Comparison of ENCODE assay signal across 19 cellular contexts in genomic region chr17:57971572-57971971, GRCh38. TPM values are rescaled to one million over a fixed set of nuclear protein-coding genes. Genes with fewer than 3 reads are reported as not detected.
DNase-seq lines count a peak whose midpoint lies in the region; ATAC-seq, FAIRE-seq and TF ChIP-seq lines count a peak whose summit lies in the region.
"Had no signal": no experiment of that assay in that cellular context is flagged by ENCODE, and none has a peak within 500 bp of the region (broad histone marks: within the 10 kb centered on the region; RNA-seq: fewer than 3 reads in every experiment).

No MANE protein-coding gene starts in this region.

- CTCF ChIA-PET in SK-N-SH (lab: Yijun Ruan, JAX) = interaction anchor here (0.7 to 3.2 kb wide), 21 partner anchors 10 to 427 kb away, joined by 3 to 15 read pairs (median 4); no protein-coding TSS in a partner anchor

- H4K20me1 ChIP-seq in SK-N-SH (ENCODE audit: insufficient read depth) = 0 out of 2 replicates have a peak, but pooled peaks cover 8% of the 10 kb centered on the region

- peaks cover 21% of the 10 kb centered on the region for H3F3A ChIP-seq in SK-N-SH (replicated peaks; ENCODE audit: insufficient read depth)

- H3K9ac ChIP-seq in SK-N-SH = no peak overlapping the region

- H3K4me3 ChIP-seq in SK-N-SH (ENCODE audit: low read depth in 2 of 2, low read length in 1 of 2) (no peak overlapping the region), esophagus muscularis mucosa (no peak overlapping the region)
- H3K4me3 ChIP-seq: GM23338, K562, Peyer's patch had no signal

- H3K9me2 ChIP-seq in SK-N-SH = no peaks in the 10 kb centered on the region

- intact Hi-C loops in esophagus muscularis mucosa (cut with DNase I) (no loop called here), posterior vena cava (cut with DNase I) (no loop called here)

- H3K27ac ChIP-seq in SK-N-SH (ENCODE audit: low read depth in 2 of 2, low read length in 1 of 2) (peak overlapping the region; percentile 42 to 72), esophagus muscularis mucosa (replicated peaks in 1 of 4) (no peak overlapping the region)
- H3K27ac ChIP-seq: Peyer's patch had no signal

- H3K27me3 ChIP-seq in SK-N-SH (ENCODE audit: insufficient read depth) = no peaks in the 10 kb centered on the region
- no peaks in the 10 kb centered on the region for H3K27me3 ChIP-seq in esophagus muscularis mucosa
- H3K27me3 ChIP-seq: Peyer's patch had no signal

- peaks cover 16% of the 10 kb centered on the region; the same call in 1 of the 2 replicates for H3K79me2 ChIP-seq in SK-N-SH (ENCODE audit: insufficient read depth)

- peak in 1 of 2 experiments; percentile 82; a peak in 2 of 4 replicates for TF ChIP-seq EP300 in SK-N-SH (IDR thresholded peaks at IDR 0.05; ENCODE audit: borderline replicate concordance in 1 of 2, low read depth in 1 of 2, low read length in 1 of 2)
- no peak for TF ChIP-seq EP300 in esophagus muscularis mucosa (IDR thresholded peaks at IDR 0.05)

- peak; percentile 29; the same call in 1 of the 2 replicates for TF ChIP-seq RAD21 in SK-N-SH (IDR thresholded peaks at IDR 0.05; ENCODE audit: low read length)

- TF ChIP-seq CTCF in SK-N-SH (IDR thresholded peaks at IDR 0.05) (no peak), esophagus muscularis mucosa (IDR thresholded peaks at IDR 0.05) (no peak)

- ATAC-seq in HG03097 (IDR thresholded peaks at IDR 0.05; ENCODE audit: low FRiP score, unreplicated experiment) (no peak), HG03571 (IDR thresholded peaks at IDR 0.05; ENCODE audit: unreplicated experiment) (no peak)
- ATAC-seq: K562 had no signal

- 83% methylated on average over 10 of the region's 10 CpGs for WGBS in SK-N-SH (ENCODE audit: low lambda C conversion rate)
- 73% methylated on average over 10 of the region's 10 CpGs for WGBS in esophagus muscularis mucosa

- peaks cover 13 to 25% of the 10 kb centered on the region in 2 experiments; a peak in 2 of 4 replicates for H3K4me1 ChIP-seq in SK-N-SH (ENCODE audit: control insufficient read depth in 1 of 2, insufficient read depth in 2 of 2, low read depth in 1 of 2, low read length in 1 of 2)
- H3K4me1 ChIP-seq in esophagus muscularis mucosa = peaks cover 19 to 31% (median 23%) of the 10 kb centered on the region in 4 donors

- peak; percentile 51 for FAIRE-seq in HTR-8/SVneo (lab: Jason Lieb, UNC)
- FAIRE-seq: GM19239, K562 had no signal

- peaks cover 39 to 42% of the 10 kb centered on the region in 2 experiments for H3K36me3 ChIP-seq in SK-N-SH (replicated peaks in 1 of 2; ENCODE audit: control insufficient read depth in 1 of 2, insufficient read depth in 2 of 2, low read length in 1 of 2)
- peaks cover 22 to 55% (median 39%) of the 10 kb centered on the region in 4 donors for H3K36me3 ChIP-seq in esophagus muscularis mucosa

- POLR2A ChIA-PET in SK-N-SH (lab: Yijun Ruan, JAX) = interaction anchor here (0.9 to 1.4 kb wide), 6 partner anchors 17 to 111 kb away, joined by 3 to 8 read pairs (median 3); partner anchors contain the start of genes CUEDC1 and SRSF1

- no peak overlapping the region for H2AFZ ChIP-seq in SK-N-SH (ENCODE audit: low read depth)
- H2AFZ ChIP-seq: GM23338 had no signal

- H3K4me2 ChIP-seq in SK-N-SH = no peak overlapping the region
- H3K4me2 ChIP-seq: GM23338 had no signal

- H3K9me3 ChIP-seq in SK-N-SH (no peaks in the 10 kb centered on the region), esophagus muscularis mucosa (no peaks in the 10 kb centered on the region)
- H3K9me3 ChIP-seq: Peyer's patch had no signal

- TF ChIP-seq POLR2A in esophagus muscularis mucosa (IDR thresholded peaks at IDR 0.05; ENCODE audit: low read depth) = no peak

- DNase-seq in HTR-8/SVneo (ENCODE audit: insufficient read length, low spot score) (no peak), SK-N-SH (peak; percentile 73), esophagus muscularis mucosa (ENCODE audit: extremely low spot score) (peak; percentile 50), posterior vena cava (ENCODE audit: low spot score) (peak; percentile 18), GM19240 (ENCODE audit: insufficient read length, low spot score) (no peak), COR-L47 (lab: John Stamatoyannopoulos, UW) (no peak)
- DNase-seq: CD4-positive, alpha-beta T cell; DND-41; NCI-H1092 treated with DMSO at 0.1 percent for 48 hours; NCI-H1694 treated with DMSO at 0.1 percent for 48 hours; NCI-H510A; Peyer's patch; SHP77 had no signal

TF ChIP-seq in SK-N-SH, 30 proteins besides CTCF, POLR2A, EP300 and RAD21:
- TF ChIP-seq MXI1 (IDR thresholded peaks at IDR 0.05; ENCODE audit: low read depth, low read length) (peak; percentile 76; the same call in 1 of the 2 replicates), JUND (IDR thresholded peaks at IDR 0.05) (no peak), RCOR1 (IDR thresholded peaks at IDR 0.05; ENCODE audit: low read length) (peak; percentile 75; the same call in 1 of the 2 replicates), USF2 (IDR thresholded peaks at IDR 0.05; ENCODE audit: borderline replicate concordance, low read depth, low read length) (no peak), GATA2 (CRISPR knock-in tag; IDR thresholded peaks at IDR 0.05) (peak; percentile 88), SMC3 (IDR thresholded peaks at IDR 0.05; ENCODE audit: low read depth, low read length) (0 out of 2 replicates have a peak, but pooled peaks have one; percentile 1), CHD2 (IDR thresholded peaks at IDR 0.05; ENCODE audit: low read length, partially characterized antibody) (peak; percentile 51)

RNA-seq across cellular contexts. Expression of gene CUEDC1, which starts 16.4 kb away (rescaled TPM):
- 50.3 and 58.9 TPM in 2 replicates for polyA plus RNA-seq in SK-N-SH (2012; rRNA removed)
- 25.4 and 31.6 TPM in 2 replicates for polyA plus RNA-seq in SK-N-SH (2012; cell fraction: cytosol; rRNA removed)
- 207 and 306 TPM in 2 replicates for polyA plus RNA-seq in SK-N-SH (2012; cell fraction: nucleus; rRNA removed)
- total RNA-seq in esophagus muscularis mucosa = 10 to 100 TPM; 30.3 to 72.2 (median 51.2) TPM
- total RNA-seq in posterior vena cava = 10 to 100 TPM; 42.3 to 43.6 TPM
- total RNA-seq: B cell had no signal

RNA-seq across cellular contexts. Expression of gene VEZF1, which starts 16.5 kb away (rescaled TPM):
- polyA plus RNA-seq in SK-N-SH (2012; rRNA removed) = 35.1 and 43.0 TPM in 2 replicates
- 42.9 and 43.3 TPM in 2 replicates for polyA plus RNA-seq in SK-N-SH (2012; cell fraction: cytosol; rRNA removed)
- 27.8 and 49.4 TPM in 2 replicates for polyA plus RNA-seq in SK-N-SH (2012; cell fraction: nucleus; rRNA removed)
- total RNA-seq in esophagus muscularis mucosa = 100 to 1,000 TPM in 3 of 4 donors, 10 to 100 TPM in 1; 98.9 to 154 (median 121) TPM
- total RNA-seq in posterior vena cava = 10 to 100 TPM; 56.1 to 61.8 TPM

RNA-seq across cellular contexts. Expression of gene SRSF1, which starts 35.5 kb away (rescaled TPM):
- 248 and 291 TPM in 2 replicates for polyA plus RNA-seq in SK-N-SH (2012; rRNA removed)
- polyA plus RNA-seq in SK-N-SH (2012; cell fraction: cytosol; rRNA removed) = 162 and 163 TPM in 2 replicates
- polyA plus RNA-seq in SK-N-SH (2012; cell fraction: nucleus; rRNA removed) = 1,134 and 1,547 TPM in 2 replicates
- total RNA-seq in esophagus muscularis mucosa = 100 to 1,000 TPM; 136 to 185 (median 156) TPM
- total RNA-seq in posterior vena cava = 100 to 1,000 TPM; 120 to 152 TPM

Comparison
In these comparisons a context has a peak if more than half of its experiments do, and no peak if none do; other contexts are left out.
1. DNase-seq: peak in SK-N-SH (single experiment), esophagus muscularis mucosa (single experiment) and posterior vena cava (single experiment); none in HTR-8/SVneo (single experiment), GM19240 (single experiment) and COR-L47 (single experiment).
2. H3K27ac ChIP-seq: peak in SK-N-SH (2 of 2); none in esophagus muscularis mucosa (0 of 4).